ENCODE assay signal across 15 cellular contexts in genomic region chr21:41446571-41446970, GRCh38.
"Had no signal": no experiment of that assay in that cellular context is flagged by ENCODE, and none has a peak within 500 bp of the region (broad histone marks: within the 10 kb centered on the region; RNA-seq: fewer than 3 reads in every experiment).

No MANE protein-coding gene starts in this region.

- H3K4me3 ChIP-seq: body of pancreas, left lung, mucosa of descending colon, right atrium auricular region, skin epidermis, tibial nerve had no signal

- H3K4me1 ChIP-seq: body of pancreas, left lung, right atrium auricular region, tibial nerve had no signal

- DNase-seq: amygdala; body of pancreas; caudate nucleus; islet precursor cell; left lung; mammary epithelial cell; mucosa of descending colon; stimulated activated CD4-positive, alpha-beta T cell treated with anti-CD3 and anti-CD28 coated beads, Interleukin-15, amount 100 ng/mL, for 24 hours; stimulated activated CD4-positive, alpha-beta T cell treated with anti-CD3 and anti-CD28 coated beads, Interleukin-4, amount 100 ng/mL, for 1 hour; stimulated activated naive CD4-positive, alpha-beta T cell treated with Interleukin-2 at 50 U/mL for 16 hours; substantia nigra had no signal

- ATAC-seq: body of pancreas; left lung; mucosa of descending colon; natural killer cell treated with Interleukin-12 subunit alpha and Interleukin-12 subunit beta and Interleukin-15 and Interleukin-18, amount 100 ng/mL, for 72 hours had no signal

- H3K9me3 ChIP-seq: body of pancreas, left lung, mucosa of descending colon, right atrium auricular region, tibial nerve had no signal

- H3K27ac ChIP-seq: body of pancreas, left lung, right atrium auricular region, skin epidermis, tibial nerve had no signal

- H3K27me3 ChIP-seq: body of pancreas, left lung, right atrium auricular region, tibial nerve had no signal
